1 cellular context compared by ENCODE assay signal in the genomic region with DNA sequence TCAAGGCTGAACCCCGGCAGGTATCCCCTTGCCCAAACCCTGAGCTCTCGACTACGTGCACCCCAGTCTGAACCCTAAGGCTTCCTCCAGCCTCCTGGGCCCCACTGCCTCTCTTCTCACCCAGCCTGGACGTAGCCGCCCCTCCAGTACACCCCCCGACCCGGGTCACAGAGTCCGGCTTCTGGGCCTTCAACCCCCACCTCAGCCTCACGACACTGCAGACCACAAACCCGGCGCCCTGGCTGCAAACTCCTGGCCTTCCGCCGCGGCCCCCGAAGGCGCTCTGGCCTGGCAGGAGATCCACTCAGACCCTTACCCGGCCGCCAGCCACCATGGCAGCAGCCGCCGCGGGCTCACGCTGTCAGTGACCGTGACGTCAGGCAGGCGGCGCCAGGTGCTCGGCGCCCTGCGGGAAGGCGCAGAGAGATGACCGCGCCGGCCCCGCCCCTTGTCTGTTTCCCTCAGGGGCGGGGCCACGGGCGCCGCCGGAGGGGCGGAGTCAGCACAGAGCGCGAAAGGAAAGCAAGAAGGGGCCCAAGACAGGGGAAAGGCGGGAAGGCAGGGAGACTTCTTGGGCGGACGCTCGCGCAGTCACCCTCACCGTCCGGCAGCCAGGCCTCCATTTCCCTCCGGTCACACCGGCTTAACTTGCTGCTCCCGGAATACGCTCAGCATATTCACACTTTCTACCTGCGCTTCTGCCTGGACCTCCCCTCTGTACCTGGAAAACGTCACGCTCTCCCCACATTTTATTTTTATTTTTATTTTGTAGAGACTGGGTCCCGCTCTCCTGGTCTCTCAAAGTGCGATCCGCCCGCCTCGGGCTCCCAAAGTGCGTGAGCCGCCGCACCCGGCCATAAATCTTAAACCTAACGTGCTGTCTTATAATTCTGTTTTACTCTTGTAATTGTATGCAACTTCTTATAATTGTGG.
TF ChIP-seq lines count a peak whose summit lies in the region.

A gene with protein sequence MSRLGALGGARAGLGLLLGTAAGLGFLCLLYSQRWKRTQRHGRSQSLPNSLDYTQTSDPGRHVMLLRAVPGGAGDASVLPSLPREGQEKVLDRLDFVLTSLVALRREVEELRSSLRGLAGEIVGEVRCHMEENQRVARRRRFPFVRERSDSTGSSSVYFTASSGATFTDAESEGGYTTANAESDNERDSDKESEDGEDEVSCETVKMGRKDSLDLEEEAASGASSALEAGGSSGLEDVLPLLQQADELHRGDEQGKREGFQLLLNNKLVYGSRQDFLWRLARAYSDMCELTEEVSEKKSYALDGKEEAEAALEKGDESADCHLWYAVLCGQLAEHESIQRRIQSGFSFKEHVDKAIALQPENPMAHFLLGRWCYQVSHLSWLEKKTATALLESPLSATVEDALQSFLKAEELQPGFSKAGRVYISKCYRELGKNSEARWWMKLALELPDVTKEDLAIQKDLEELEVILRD (minus strand): TSS at position 372 of the 933 bp plus-strand sequence. CDS start 471 bp downstream, outside the sequence.

TF ChIP-seq in HepG2, 621 proteins besides CTCF, POLR2A, EP300 and RAD21 (continued from another document and continues in another):
- TF ChIP-seq, protein P1, sequence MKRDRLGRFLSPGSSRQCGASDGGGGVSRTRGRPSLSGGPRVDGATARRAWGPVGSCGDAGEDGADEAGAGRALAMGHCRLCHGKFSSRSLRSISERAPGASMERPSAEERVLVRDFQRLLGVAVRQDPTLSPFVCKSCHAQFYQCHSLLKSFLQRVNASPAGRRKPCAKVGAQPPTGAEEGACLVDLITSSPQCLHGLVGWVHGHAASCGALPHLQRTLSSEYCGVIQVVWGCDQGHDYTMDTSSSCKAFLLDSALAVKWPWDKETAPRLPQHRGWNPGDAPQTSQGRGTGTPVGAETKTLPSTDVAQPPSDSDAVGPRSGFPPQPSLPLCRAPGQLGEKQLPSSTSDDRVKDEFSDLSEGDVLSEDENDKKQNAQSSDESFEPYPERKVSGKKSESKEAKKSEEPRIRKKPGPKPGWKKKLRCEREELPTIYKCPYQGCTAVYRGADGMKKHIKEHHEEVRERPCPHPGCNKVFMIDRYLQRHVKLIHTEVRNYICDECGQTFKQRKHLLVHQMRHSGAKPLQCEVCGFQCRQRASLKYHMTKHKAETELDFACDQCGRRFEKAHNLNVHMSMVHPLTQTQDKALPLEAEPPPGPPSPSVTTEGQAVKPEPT (CRISPR knock-in tag; IDR thresholded peaks at IDR 0.05; ENCODE audit: low read depth), result 0 out of 2 replicates have a peak, but pooled peaks have one; percentile 35
- no peak for TF ChIP-seq ATRX (CRISPR knock-in tag; IDR thresholded peaks at IDR 0.05; ENCODE audit: borderline replicate concordance)
- TF ChIP-seq, protein P2, sequence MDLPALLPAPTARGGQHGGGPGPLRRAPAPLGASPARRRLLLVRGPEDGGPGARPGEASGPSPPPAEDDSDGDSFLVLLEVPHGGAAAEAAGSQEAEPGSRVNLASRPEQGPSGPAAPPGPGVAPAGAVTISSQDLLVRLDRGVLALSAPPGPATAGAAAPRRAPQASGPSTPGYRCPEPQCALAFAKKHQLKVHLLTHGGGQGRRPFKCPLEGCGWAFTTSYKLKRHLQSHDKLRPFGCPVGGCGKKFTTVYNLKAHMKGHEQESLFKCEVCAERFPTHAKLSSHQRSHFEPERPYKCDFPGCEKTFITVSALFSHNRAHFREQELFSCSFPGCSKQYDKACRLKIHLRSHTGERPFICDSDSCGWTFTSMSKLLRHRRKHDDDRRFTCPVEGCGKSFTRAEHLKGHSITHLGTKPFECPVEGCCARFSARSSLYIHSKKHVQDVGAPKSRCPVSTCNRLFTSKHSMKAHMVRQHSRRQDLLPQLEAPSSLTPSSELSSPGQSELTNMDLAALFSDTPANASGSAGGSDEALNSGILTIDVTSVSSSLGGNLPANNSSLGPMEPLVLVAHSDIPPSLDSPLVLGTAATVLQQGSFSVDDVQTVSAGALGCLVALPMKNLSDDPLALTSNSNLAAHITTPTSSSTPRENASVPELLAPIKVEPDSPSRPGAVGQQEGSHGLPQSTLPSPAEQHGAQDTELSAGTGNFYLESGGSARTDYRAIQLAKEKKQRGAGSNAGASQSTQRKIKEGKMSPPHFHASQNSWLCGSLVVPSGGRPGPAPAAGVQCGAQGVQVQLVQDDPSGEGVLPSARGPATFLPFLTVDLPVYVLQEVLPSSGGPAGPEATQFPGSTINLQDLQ (CRISPR knock-in tag; IDR thresholded peaks at IDR 0.05), result no peak
- TF ChIP-seq ZNF160 (CRISPR knock-in tag; IDR thresholded peaks at IDR 0.05), result no peak
- TF ChIP-seq, protein P3, sequence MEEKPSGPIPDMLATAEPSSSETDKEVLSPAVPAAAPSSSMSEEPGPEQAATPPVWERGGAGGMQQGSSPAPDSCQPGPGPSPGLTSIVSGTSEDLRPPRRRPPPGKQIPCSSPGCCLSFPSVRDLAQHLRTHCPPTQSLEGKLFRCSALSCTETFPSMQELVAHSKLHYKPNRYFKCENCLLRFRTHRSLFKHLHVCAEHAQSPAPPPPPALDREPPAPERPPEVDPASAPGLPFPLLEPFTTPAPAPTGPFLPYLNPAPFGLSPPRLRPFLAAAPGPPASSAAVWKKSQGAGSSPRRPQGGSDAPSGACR (CRISPR knock-in tag; IDR thresholded peaks at IDR 0.05), result peak; percentile 12; the same call in 1 of the 2 replicates
- TF ChIP-seq ZNF777 (CRISPR knock-in tag; IDR thresholded peaks at IDR 0.05), result no peak; the same call in none of the 2 replicates
- 0 out of 2 replicates have a peak, but pooled peaks have one; percentile 35 for TF ChIP-seq DR1 (CRISPR knock-in tag; IDR thresholded peaks at IDR 0.05)
- TF ChIP-seq, protein P4, sequence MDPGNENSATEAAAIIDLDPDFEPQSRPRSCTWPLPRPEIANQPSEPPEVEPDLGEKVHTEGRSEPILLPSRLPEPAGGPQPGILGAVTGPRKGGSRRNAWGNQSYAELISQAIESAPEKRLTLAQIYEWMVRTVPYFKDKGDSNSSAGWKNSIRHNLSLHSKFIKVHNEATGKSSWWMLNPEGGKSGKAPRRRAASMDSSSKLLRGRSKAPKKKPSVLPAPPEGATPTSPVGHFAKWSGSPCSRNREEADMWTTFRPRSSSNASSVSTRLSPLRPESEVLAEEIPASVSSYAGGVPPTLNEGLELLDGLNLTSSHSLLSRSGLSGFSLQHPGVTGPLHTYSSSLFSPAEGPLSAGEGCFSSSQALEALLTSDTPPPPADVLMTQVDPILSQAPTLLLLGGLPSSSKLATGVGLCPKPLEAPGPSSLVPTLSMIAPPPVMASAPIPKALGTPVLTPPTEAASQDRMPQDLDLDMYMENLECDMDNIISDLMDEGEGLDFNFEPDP (CRISPR knock-in tag; conservative IDR thresholded peaks at IDR 0.05), result no peak
- TF ChIP-seq TAF15 (IDR thresholded peaks at IDR 0.05; ENCODE audit: low read depth, low read length, poor library complexity, severe bottlenecking), result no peak
- TF ChIP-seq ZNF121 (CRISPR knock-in tag; IDR thresholded peaks at IDR 0.05), result no peak
- no peak for TF ChIP-seq LCORL (IDR thresholded peaks at IDR 0.05)
- peak; percentile 73; the same call in 1 of the 2 replicates for TF ChIP-seq LCORL (CRISPR knock-in tag; IDR thresholded peaks at IDR 0.05)
- no peak for TF ChIP-seq SSRP1 (CRISPR knock-in tag; IDR thresholded peaks at IDR 0.05)
- no peak for TF ChIP-seq THYN1 (CRISPR knock-in tag; IDR thresholded peaks at IDR 0.05; ENCODE audit: borderline replicate concordance, low read depth)
- TF ChIP-seq ZNF556 (CRISPR knock-in tag; IDR thresholded peaks at IDR 0.05; ENCODE audit: borderline replicate concordance), result peak; percentile 61; the same call in 1 of the 2 replicates
- no peak for TF ChIP-seq ATAD3A (CRISPR knock-in tag; IDR thresholded peaks at IDR 0.05)
- peak; percentile 98 for TF ChIP-seq HOXA3 (CRISPR knock-in tag; IDR thresholded peaks at IDR 0.05)
- TF ChIP-seq, protein P5, sequence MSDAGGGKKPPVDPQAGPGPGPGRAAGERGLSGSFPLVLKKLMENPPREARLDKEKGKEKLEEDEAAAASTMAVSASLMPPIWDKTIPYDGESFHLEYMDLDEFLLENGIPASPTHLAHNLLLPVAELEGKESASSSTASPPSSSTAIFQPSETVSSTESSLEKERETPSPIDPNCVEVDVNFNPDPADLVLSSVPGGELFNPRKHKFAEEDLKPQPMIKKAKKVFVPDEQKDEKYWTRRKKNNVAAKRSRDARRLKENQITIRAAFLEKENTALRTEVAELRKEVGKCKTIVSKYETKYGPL (CRISPR knock-in tag; IDR thresholded peaks at IDR 0.05), result no peak
- TF ChIP-seq ZNF567 (CRISPR knock-in tag; IDR thresholded peaks at IDR 0.05; ENCODE audit: borderline replicate concordance), result no peak
- TF ChIP-seq, protein P6, sequence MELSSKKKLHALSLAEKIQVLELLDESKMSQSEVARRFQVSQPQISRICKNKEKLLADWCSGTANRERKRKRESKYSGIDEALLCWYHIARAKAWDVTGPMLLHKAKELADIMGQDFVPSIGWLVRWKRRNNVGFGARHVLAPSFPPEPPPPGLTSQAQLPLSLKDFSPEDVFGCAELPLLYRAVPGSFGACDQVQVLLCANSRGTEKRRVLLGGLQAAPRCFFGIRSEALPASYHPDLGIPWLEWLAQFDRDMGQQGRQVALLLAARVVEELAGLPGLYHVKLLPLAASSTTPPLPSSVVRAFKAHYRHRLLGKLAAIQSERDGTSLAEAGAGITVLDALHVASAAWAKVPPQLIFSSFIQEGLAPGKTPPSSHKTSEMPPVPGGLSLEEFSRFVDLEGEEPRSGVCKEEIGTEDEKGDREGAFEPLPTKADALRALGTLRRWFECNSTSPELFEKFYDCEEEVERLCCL (CRISPR knock-in tag; IDR thresholded peaks at IDR 0.05; ENCODE audit: borderline replicate concordance), result no peak
- 0 out of 2 replicates have a peak, but pooled peaks have one; percentile 74 for TF ChIP-seq ZNF17 (CRISPR knock-in tag; IDR thresholded peaks at IDR 0.05)
- TF ChIP-seq ZNF225 (CRISPR knock-in tag; IDR thresholded peaks at IDR 0.05), result no peak
- TF ChIP-seq, protein P7, sequence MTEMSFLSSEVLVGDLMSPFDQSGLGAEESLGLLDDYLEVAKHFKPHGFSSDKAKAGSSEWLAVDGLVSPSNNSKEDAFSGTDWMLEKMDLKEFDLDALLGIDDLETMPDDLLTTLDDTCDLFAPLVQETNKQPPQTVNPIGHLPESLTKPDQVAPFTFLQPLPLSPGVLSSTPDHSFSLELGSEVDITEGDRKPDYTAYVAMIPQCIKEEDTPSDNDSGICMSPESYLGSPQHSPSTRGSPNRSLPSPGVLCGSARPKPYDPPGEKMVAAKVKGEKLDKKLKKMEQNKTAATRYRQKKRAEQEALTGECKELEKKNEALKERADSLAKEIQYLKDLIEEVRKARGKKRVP (CRISPR knock-in tag; IDR thresholded peaks at IDR 0.05), result 0 out of 4 replicates have a peak, but pooled peaks of 1 of the 2 experiments have one; percentile 32
- TF ChIP-seq, protein P8, sequence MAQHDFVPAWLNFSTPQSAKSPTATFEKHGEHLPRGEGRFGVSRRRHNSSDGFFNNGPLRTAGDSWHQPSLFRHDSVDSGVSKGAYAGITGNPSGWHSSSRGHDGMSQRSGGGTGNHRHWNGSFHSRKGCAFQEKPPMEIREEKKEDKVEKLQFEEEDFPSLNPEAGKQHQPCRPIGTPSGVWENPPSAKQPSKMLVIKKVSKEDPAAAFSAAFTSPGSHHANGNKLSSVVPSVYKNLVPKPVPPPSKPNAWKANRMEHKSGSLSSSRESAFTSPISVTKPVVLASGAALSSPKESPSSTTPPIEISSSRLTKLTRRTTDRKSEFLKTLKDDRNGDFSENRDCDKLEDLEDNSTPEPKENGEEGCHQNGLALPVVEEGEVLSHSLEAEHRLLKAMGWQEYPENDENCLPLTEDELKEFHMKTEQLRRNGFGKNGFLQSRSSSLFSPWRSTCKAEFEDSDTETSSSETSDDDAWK (CRISPR knock-in tag; IDR thresholded peaks at IDR 0.05), result no peak
- TF ChIP-seq POLR2AphosphoS2 (IDR thresholded peaks at IDR 0.05; ENCODE audit: low read depth, low read length), result no peak
- TF ChIP-seq ZNF232 (CRISPR knock-in tag; IDR thresholded peaks at IDR 0.05; ENCODE audit: borderline replicate concordance), result no peak; the same call in 1 of the 2 replicates
- no peak; the same call in 1 of the 2 replicates for TF ChIP-seq NFE2L1 (CRISPR knock-in tag; IDR thresholded peaks at IDR 0.05; ENCODE audit: borderline replicate concordance)
- no peak for TF ChIP-seq ZNF224 (CRISPR knock-in tag; IDR thresholded peaks at IDR 0.05)
- TF ChIP-seq PHF5A (CRISPR knock-in tag; IDR thresholded peaks at IDR 0.05; ENCODE audit: low read depth, unreplicated experiment), result no peak
- TF ChIP-seq, protein P9, sequence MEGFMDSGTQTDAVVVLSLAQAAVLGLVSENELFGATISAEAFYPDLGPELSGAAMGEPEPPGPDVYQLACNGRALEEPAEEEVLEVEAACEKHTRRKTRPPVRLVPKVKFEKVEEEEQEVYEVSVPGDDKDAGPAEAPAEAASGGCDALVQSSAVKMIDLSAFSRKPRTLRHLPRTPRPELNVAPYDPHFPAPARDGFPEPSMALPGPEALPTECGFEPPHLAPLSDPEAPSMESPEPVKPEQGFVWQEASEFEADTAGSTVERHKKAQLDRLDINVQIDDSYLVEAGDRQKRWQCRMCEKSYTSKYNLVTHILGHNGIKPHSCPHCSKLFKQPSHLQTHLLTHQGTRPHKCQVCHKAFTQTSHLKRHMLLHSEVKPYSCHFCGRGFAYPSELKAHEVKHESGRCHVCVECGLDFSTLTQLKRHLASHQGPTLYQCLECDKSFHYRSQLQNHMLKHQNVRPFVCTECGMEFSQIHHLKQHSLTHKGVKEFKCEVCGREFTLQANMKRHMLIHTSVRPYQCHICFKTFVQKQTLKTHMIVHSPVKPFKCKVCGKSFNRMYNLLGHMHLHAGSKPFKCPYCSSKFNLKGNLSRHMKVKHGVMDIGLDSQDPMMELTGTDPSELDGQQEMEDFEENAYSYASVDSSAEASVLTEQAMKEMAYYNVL (CRISPR knock-in tag; IDR thresholded peaks at IDR 0.05; ENCODE audit: borderline replicate concordance), result no peak
- 0 out of 2 replicates have a peak, but pooled peaks have one; percentile 16 for TF ChIP-seq NCOA2 (CRISPR knock-in tag; IDR thresholded peaks at IDR 0.05)
- 0 out of 2 replicates have a peak, but pooled peaks have one; percentile 44 for TF ChIP-seq ZSCAN29 (CRISPR knock-in tag; conservative IDR thresholded peaks at IDR 0.05)
- peak; percentile 35; the same call in 1 of the 2 replicates for TF ChIP-seq SP2 (CRISPR knock-in tag; IDR thresholded peaks at IDR 0.05)
- peak; percentile 85; the same call in 1 of the 2 replicates for TF ChIP-seq GTF3A (CRISPR knock-in tag; conservative IDR thresholded peaks at IDR 0.05)
- TF ChIP-seq TBX2 (CRISPR knock-in tag; IDR thresholded peaks at IDR 0.05; ENCODE audit: borderline replicate concordance), result peak; percentile 76; the same call in 1 of the 2 replicates
- TF ChIP-seq, protein P10, sequence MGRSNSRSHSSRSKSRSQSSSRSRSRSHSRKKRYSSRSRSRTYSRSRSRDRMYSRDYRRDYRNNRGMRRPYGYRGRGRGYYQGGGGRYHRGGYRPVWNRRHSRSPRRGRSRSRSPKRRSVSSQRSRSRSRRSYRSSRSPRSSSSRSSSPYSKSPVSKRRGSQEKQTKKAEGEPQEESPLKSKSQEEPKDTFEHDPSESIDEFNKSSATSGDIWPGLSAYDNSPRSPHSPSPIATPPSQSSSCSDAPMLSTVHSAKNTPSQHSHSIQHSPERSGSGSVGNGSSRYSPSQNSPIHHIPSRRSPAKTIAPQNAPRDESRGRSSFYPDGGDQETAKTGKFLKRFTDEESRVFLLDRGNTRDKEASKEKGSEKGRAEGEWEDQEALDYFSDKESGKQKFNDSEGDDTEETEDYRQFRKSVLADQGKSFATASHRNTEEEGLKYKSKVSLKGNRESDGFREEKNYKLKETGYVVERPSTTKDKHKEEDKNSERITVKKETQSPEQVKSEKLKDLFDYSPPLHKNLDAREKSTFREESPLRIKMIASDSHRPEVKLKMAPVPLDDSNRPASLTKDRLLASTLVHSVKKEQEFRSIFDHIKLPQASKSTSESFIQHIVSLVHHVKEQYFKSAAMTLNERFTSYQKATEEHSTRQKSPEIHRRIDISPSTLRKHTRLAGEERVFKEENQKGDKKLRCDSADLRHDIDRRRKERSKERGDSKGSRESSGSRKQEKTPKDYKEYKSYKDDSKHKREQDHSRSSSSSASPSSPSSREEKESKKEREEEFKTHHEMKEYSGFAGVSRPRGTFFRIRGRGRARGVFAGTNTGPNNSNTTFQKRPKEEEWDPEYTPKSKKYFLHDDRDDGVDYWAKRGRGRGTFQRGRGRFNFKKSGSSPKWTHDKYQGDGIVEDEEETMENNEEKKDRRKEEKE (IDR thresholded peaks at IDR 0.05), result no peak
- TF ChIP-seq NFYC (CRISPR knock-in tag; IDR thresholded peaks at IDR 0.05), result peak; percentile 37; the same call in 1 of the 2 replicates
